19 cellular contexts compared by ENCODE assay signal in the genomic region with DNA sequence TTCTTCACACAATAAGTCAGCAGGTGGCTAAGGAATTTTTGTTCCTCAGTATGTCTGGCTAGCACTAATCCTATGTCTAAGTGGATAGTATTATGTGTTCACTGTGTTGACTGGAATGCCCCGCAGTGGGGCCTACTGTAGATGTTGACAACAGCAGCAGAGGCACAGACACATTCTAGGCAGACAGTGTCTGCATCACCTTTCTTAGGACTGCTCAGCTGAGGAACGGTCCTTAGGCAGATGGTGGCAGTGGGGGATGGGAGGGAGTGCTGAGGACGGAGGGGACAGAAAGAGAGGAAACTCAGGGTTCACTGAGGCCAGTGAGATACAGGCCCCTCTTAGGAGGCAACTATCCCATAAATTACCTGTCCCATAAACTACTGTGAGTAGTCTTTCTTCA. TPM values are rescaled to one million over a fixed set of nuclear protein-coding genes. Genes with fewer than 3 reads are reported as not detected.
"Had no signal": no experiment of that assay in that cellular context is flagged by ENCODE, and none has a peak within 500 bp of the region (broad histone marks: within the 10 kb centered on the region; RNA-seq: fewer than 3 reads in every experiment).

No MANE protein-coding gene starts in this region.

- H3K4me3 Mint-ChIP-seq: endodermal cell, neural crest cell had no signal

- H3K27me3 Mint-ChIP-seq: naive thymus-derived CD8-positive, alpha-beta T cell had no signal

- H3K27ac Mint-ChIP-seq: endodermal cell had no signal

- H3K9me3 Mint-ChIP-seq: naive thymus-derived CD8-positive, alpha-beta T cell had no signal

- H3K27me3 ChIP-seq: right atrium auricular region, sigmoid colon had no signal

- H3K9me3 ChIP-seq: right atrium auricular region, sigmoid colon had no signal

- H3K36me3 ChIP-seq: heart right ventricle, right atrium auricular region, sigmoid colon had no signal

- H3K4me1 ChIP-seq: heart right ventricle, right atrium auricular region, sigmoid colon had no signal

- H3K27ac ChIP-seq: coronary artery, heart right ventricle, right atrium auricular region, sigmoid colon had no signal

- DNase-seq: effector CD4-positive, alpha-beta T cell; endodermal cell; heart right ventricle; hypothalamus; mammary epithelial cell; naive thymus-derived CD8-positive, alpha-beta T cell; occipital lobe; sigmoid colon; small intestine; stimulated activated CD4-positive, alpha-beta T cell treated with anti-CD3 and anti-CD28 coated beads, Interleukin-12 subunit alpha, Interleukin-12 subunit beta, amount 100 ng/mL, for 4 hours; stimulated activated naive CD4-positive, alpha-beta T cell treated with Interleukin-2 at 50 U/mL for 16 hours; trophoblast cell had no signal

- ATAC-seq: heart right ventricle; left lobe of liver; naive thymus-derived CD8-positive, alpha-beta T cell had no signal

- H3K4me3 ChIP-seq: coronary artery, heart right ventricle, right atrium auricular region, sigmoid colon had no signal

RNA-seq across cellular contexts. Expression of a gene that starts 44.6 kb away (rescaled TPM):
- total RNA-seq: dermis microvascular lymphatic vessel endothelial cell, pulmonary artery endothelial cell had no signal
- polyA plus RNA-seq: endothelial cell of umbilical vein had no signal
